Comparison of ENCODE assay signal across 19 cellular contexts in genomic region chr7:28395806-28396205, GRCh38. TPM values are rescaled to one million over a fixed set of nuclear protein-coding genes. Genes with fewer than 3 reads are reported as not detected.
"Had no signal": no experiment of that assay in that cellular context is flagged by ENCODE, and none has a peak within 500 bp of the region (broad histone marks: within the 10 kb centered on the region; RNA-seq: fewer than 3 reads in every experiment).

No MANE protein-coding gene starts in this region.

- H3K4me1 Mint-ChIP-seq: immature natural killer cell; neural crest cell; stimulated activated naive CD8-positive, alpha-beta T cell treated with anti-CD3 and anti-CD28 coated beads, Interleukin-15, amount 100 ng/mL, for 72 hours had no signal

- H3K4me3 ChIP-seq: prostate gland, right atrium auricular region, skin epidermis, suprapubic skin, vagina had no signal

- H3K36me3 Mint-ChIP-seq: immature natural killer cell had no signal

- H3K27ac Mint-ChIP-seq: activated T-cell treated with anti-CD3 and anti-CD28 coated beads, Interleukin-2, amount 50 U/mL, for 72 hours; immature natural killer cell; stimulated activated naive CD8-positive, alpha-beta T cell treated with anti-CD3 and anti-CD28 coated beads, Interleukin-15, amount 100 ng/mL, for 72 hours had no signal

- H3K4me3 Mint-ChIP-seq: activated T-cell treated with anti-CD3 and anti-CD28 coated beads, Interleukin-2, amount 50 U/mL, for 72 hours; immature natural killer cell; neural crest cell; stimulated activated naive CD8-positive, alpha-beta T cell treated with anti-CD3 and anti-CD28 coated beads, Interleukin-15, amount 100 ng/mL, for 72 hours had no signal

- H3K9me3 Mint-ChIP-seq: activated T-cell treated with anti-CD3 and anti-CD28 coated beads, Interleukin-2, amount 50 U/mL, for 72 hours; immature natural killer cell; neural crest cell; stimulated activated naive CD8-positive, alpha-beta T cell treated with anti-CD3 and anti-CD28 coated beads, Interleukin-15, amount 100 ng/mL, for 72 hours had no signal

- DNase-seq: activated CD4-positive, alpha-beta T cell treated with anti-CD3 and anti-CD28 coated beads, Interleukin-2, amount 50 U/mL, for 4 hours; activated effector memory CD4-positive, alpha-beta T cell treated with anti-CD3 and anti-CD28 coated beads, Interleukin-2, amount 50 U/mL, for 16 hours; activated naive CD4-positive, alpha-beta T cell treated with anti-CD3 and anti-CD28 coated beads, Interleukin-2, amount 50 U/mL, for 16 hours; activated T-cell treated with anti-CD3 and anti-CD28 coated beads, Interleukin-2, amount 50 U/mL, for 72 hours; caudate nucleus; immature natural killer cell; left ventricle myocardium superior; stimulated activated CD4-positive, alpha-beta T cell treated with anti-CD3 and anti-CD28 coated beads, Interleukin-15, amount 100 ng/mL, for 24 hours; stimulated activated CD4-positive, alpha-beta T cell treated with anti-CD3 and anti-CD28 coated beads, Interleukin-2, amount 100 ng/mL, for 48 hours; stimulated activated naive CD8-positive, alpha-beta T cell treated with anti-CD3 and anti-CD28 coated beads, Interleukin-15, amount 100 ng/mL, for 72 hours; T-helper 2 cell; trophoblast cell had no signal

RNA-seq across cellular contexts. Expression of gene CREB5, which starts 16.5 kb away (rescaled TPM):
- total RNA-seq: activated CD8-positive, alpha-beta memory T cell treated with anti-CD3 and anti-CD28 coated beads for 36 hours had no signal
